19 cellular contexts compared by ENCODE assay signal in the genomic region with DNA sequence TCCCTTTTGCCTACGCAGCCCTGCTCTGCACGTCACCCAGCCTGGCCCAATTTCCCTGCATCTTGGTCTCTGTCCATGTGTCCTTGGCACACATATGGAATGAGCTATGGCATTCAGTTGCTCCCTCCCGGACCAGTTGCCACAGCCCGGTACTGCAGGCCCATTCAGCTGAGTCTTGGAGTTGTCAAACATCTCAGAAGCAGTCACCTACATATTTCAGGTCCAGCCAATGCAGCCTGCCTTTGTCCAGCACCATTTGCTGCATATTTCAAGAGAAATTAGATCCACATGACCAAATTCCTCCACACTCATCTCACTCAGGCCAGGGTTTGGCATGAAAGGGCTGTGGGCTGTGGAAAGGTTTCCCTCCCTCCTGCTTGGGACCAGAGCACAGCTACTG.
A peak's percentile ranks its signal among the peaks of the same experiment; 100 is the strongest.
DNase-seq lines count a peak whose midpoint lies in the region; ATAC-seq and TF ChIP-seq lines count a peak whose summit lies in the region.
"Had no signal": no experiment of that assay in that cellular context is flagged by ENCODE, and none has a peak within 500 bp of the region (broad histone marks: within the 10 kb centered on the region; RNA-seq: fewer than 3 reads in every experiment).

No MANE protein-coding gene starts in this region.

- no peak overlapping the region for H2BK120ac ChIP-seq in IMR-90 (ENCODE audit: low read depth, low read length)

- no peaks in the 10 kb centered on the region for H3K36me3 Mint-ChIP-seq in osteocyte (ENCODE audit: unreplicated experiment)

- no peaks in the 10 kb centered on the region for H3K79me1 ChIP-seq in IMR-90 (ENCODE audit: low read depth in 1 of 2, low read length in 2 of 2)

- peaks cover 6% of the 10 kb centered on the region; the same call in 1 of the 2 replicates for H3K4me1 ChIP-seq in IMR-90 (ENCODE audit: control insufficient read depth, insufficient read depth, low read length)

- TF ChIP-seq POLR2A in IMR-90 (IDR thresholded peaks at IDR 0.05; ENCODE audit: low read depth, low read length): no peak

- ATAC-seq in IMR-90 (ENCODE audit: low read depth) (peak; percentile 42), GM21526 (IDR thresholded peaks at IDR 0.05; ENCODE audit: low FRiP score, unreplicated experiment) (no peak), GM18870 (IDR thresholded peaks at IDR 0.05; ENCODE audit: unreplicated experiment) (no peak), HG02798 (IDR thresholded peaks at IDR 0.05; ENCODE audit: poor library complexity, unreplicated experiment) (no peak)
- ATAC-seq: GM12878, Right ventricle myocardium inferior had no signal

- no peak overlapping the region for H2AFZ ChIP-seq in IMR-90 (replicated peaks; ENCODE audit: low read length, poor library complexity)

- H2BK5ac ChIP-seq in IMR-90 (ENCODE audit: low read depth, low read length, poor library complexity, severe bottlenecking): no peak overlapping the region

- H3K14ac ChIP-seq in IMR-90 (replicated peaks; ENCODE audit: low read depth, low read length): no peak overlapping the region

- H4K91ac ChIP-seq in IMR-90 (ENCODE audit: insufficient read depth, low read depth, low read length): no peak overlapping the region

- no peak overlapping the region for H3K56ac ChIP-seq in IMR-90 (ENCODE audit: extremely low read depth, insufficient read depth, low read length)

- CTCF ChIA-PET in IMR-90 (lab: Yijun Ruan, JAX): no interaction called here

- H3K9ac ChIP-seq in IMR-90 (ENCODE audit: low read depth, low read length): no peak overlapping the region
- H3K9ac ChIP-seq: BLaER1 treated with 17β-estradiol and CSF1 and Interleukin-3, amounts not matched to agents 10 nM and 100 nM; SK-N-SH had no signal

- in situ Hi-C loops in IMR-90 (cut with MboI; ENCODE audit: low sequenced_read_pairs): no loop called here

- peaks cover 16% of the 10 kb centered on the region for H3K9me1 ChIP-seq in IMR-90 (ENCODE audit: insufficient read depth, low read length)

- no peak overlapping the region; the same call in 1 of the 2 replicates for H3K18ac ChIP-seq in IMR-90 (ENCODE audit: low read depth, low read length)

- WGBS in IMR-90 (ENCODE audit: extremely low coverage in 2 of 2, insufficient read length in 1 of 2), 2 experiments: 74% methylated on average over 2 of the region's 4 CpGs; no CpG with 5 or more reads in 1 of the 2 experiments

- no peaks in the 10 kb centered on the region for H3K9me3 Mint-ChIP-seq in osteocyte (ENCODE audit: unreplicated experiment)

- no peak overlapping the region for H4K8ac ChIP-seq in IMR-90 (ENCODE audit: low read depth in 2 of 2, low read length in 2 of 2)

- no peak for TF ChIP-seq RAD21 in IMR-90 (IDR thresholded peaks at IDR 0.05; ENCODE audit: low read length)

- peak overlapping the region; percentile 88 for H3K27ac Mint-ChIP-seq in osteocyte (ENCODE audit: unreplicated experiment)

- no peak overlapping the region for H2BK20ac ChIP-seq in IMR-90 (ENCODE audit: low read depth, low read length)

- no peak overlapping the region for H3K23ac ChIP-seq in IMR-90 (ENCODE audit: low read depth, low read length)

- H3K4me3 Mint-ChIP-seq in osteocyte (ENCODE audit: unreplicated experiment): no peak overlapping the region

- H3K4me1 Mint-ChIP-seq in osteocyte (ENCODE audit: unreplicated experiment): peaks cover 76% of the 10 kb centered on the region

- no peak overlapping the region for H2AK5ac ChIP-seq in IMR-90 (ENCODE audit: low read depth, low read length)

- intact Hi-C loops in IMR-90 (cut with micrococcal nuclease): no loop called here

- no TSS peak for BruUV-seq in IMR-90 (replicated peaks; lab: Mats Ljungman, UMichigan)

- H2BK15ac ChIP-seq in IMR-90 (ENCODE audit: low read depth, low read length): no peak overlapping the region

- TF ChIP-seq CTCF in AG10803 (conservative IDR thresholded peaks at IDR 0.05; ENCODE audit: low read length): no peak
- TF ChIP-seq CTCF in IMR-90 (conservative IDR thresholded peaks at IDR 0.05; ENCODE audit: low read depth, low read length): no peak
- TF ChIP-seq CTCF in coronary artery (IDR thresholded peaks at IDR 0.05): no peak
- no peak for TF ChIP-seq CTCF in osteocyte (IDR thresholded peaks at IDR 0.05)

- no peaks in the 10 kb centered on the region for H3K36me3 ChIP-seq in IMR-90 (ENCODE audit: control insufficient read depth, insufficient read depth, low read length)
- H3K36me3 ChIP-seq: BLaER1 treated with 17β-estradiol and CSF1 and Interleukin-3, amounts not matched to agents 10 nM and 100 nM; MG63 had no signal

- H3K4ac ChIP-seq in IMR-90 (ENCODE audit: low read depth, low read length): no peak overlapping the region; the same call in 1 of the 2 replicates

- DNase-seq in AG10803 (ENCODE audit: low read depth) (peak; percentile 84), IMR-90 (peak; percentile 10), coronary artery (ENCODE audit: low spot score) (no peak), osteocyte (ENCODE audit: extremely low spot score, unreplicated experiment) (no peak)
- DNase-seq in stimulated activated CD4-positive, alpha-beta T cell treated with anti-CD3 and anti-CD28 coated beads, Interleukin-15, amount 100 ng/mL, for 24 hours: no peak
- DNase-seq: ACHN, GOT3, KG1, MG63, NCI-H1092 treated with DMSO at 0.1 percent for 48 hours, NCI-H1694, NCI-H2107, SK-N-SH had no signal

- H3K27me3 ChIP-seq in IMR-90 (ENCODE audit: control insufficient read depth, insufficient read depth, low read length): 0 out of 2 replicates have a peak, but pooled peaks cover 2% of the 10 kb centered on the region
- H3K27me3 ChIP-seq: BLaER1 treated with 17β-estradiol and CSF1 and Interleukin-3, amounts not matched to agents 10 nM and 100 nM; MG63 had no signal

- H3K4me2 ChIP-seq in IMR-90 (ENCODE audit: low read depth, low read length): no peak overlapping the region
- H3K4me2 ChIP-seq: SK-N-SH had no signal

- dilution Hi-C loops in IMR-90 (cut with HindIII; ENCODE audit: low sequenced_read_pairs, unreplicated experiment): no loop called here

- H3K27ac ChIP-seq in IMR-90 (ENCODE audit: insufficient read depth, low read length) (no peak overlapping the region), coronary artery (peak overlapping the region; percentile 54 to 80)

- no peaks in the 10 kb centered on the region for H3K27me3 Mint-ChIP-seq in osteocyte (ENCODE audit: unreplicated experiment)

- H2AK9ac ChIP-seq in IMR-90 (replicated peaks; ENCODE audit: low read depth, low read length, poor library complexity): no peak overlapping the region

- H4K20me1 ChIP-seq in IMR-90 (ENCODE audit: insufficient read depth, low read length): no peaks in the 10 kb centered on the region
- H4K20me1 ChIP-seq: BLaER1 treated with 17β-estradiol and CSF1 and Interleukin-3, amounts not matched to agents 10 nM and 100 nM had no signal

- H3K4me3 ChIP-seq in AG10803 (ENCODE audit: low read length) (no peak overlapping the region), IMR-90 (ENCODE audit: insufficient read depth, low read depth, low read length) (no peak overlapping the region), coronary artery (no peak overlapping the region)
- H3K4me3 ChIP-seq: BLaER1 treated with 17β-estradiol and CSF1 and Interleukin-3, amounts not matched to agents 10 nM and 100 nM; GM12878; MG63 had no signal

- POLR2A ChIA-PET in IMR-90 (lab: Charles Lee; ENCODE audit: unreplicated experiment): no interaction called here

- H3K9me3 ChIP-seq in IMR-90 (ENCODE audit: control insufficient read depth, insufficient read depth, low read length): no peaks in the 10 kb centered on the region
- H3K9me3 ChIP-seq: SK-N-SH had no signal

- no peak overlapping the region for H4K5ac ChIP-seq in IMR-90 (ENCODE audit: low read depth, low read length)

TF ChIP-seq in IMR-90, 13 proteins besides CTCF, POLR2A, EP300 and RAD21:
- TF ChIP-seq SMC3 (IDR thresholded peaks at IDR 0.05; ENCODE audit: low read depth, low read length): no peak

Comparison
In these comparisons a context has a peak if more than half of its experiments do, and no peak if none do; other contexts are left out.
1. DNase-seq: peak in AG10803 (single experiment) and IMR-90 (single experiment); none in coronary artery (single experiment), osteocyte (single experiment) and stimulated activated CD4-positive, alpha-beta T cell treated with anti-CD3 and anti-CD28 coated beads, Interleukin-15, amount 100 ng/mL, for 24 hours (single experiment).